ENCODE assay signal across 25 cellular contexts in genomic region chr16:31400191-31400590, GRCh38. TPM values are rescaled to one million over a fixed set of nuclear protein-coding genes. Genes with fewer than 3 reads are reported as not detected.
DNase-seq lines count a peak whose midpoint lies in the region; ATAC-seq and TF ChIP-seq lines count a peak whose summit lies in the region.
"Had no signal": no experiment of that assay in that cellular context is flagged by ENCODE, and none has a peak within 500 bp of the region (broad histone marks: within the 10 kb centered on the region; RNA-seq: fewer than 3 reads in every experiment).

No MANE protein-coding gene starts in this region.

- H3K36me3 ChIP-seq in right atrium auricular region: no peaks in the 10 kb centered on the region
- H3K36me3 ChIP-seq: cardiac muscle cell, ovary, sigmoid colon had no signal

- peak overlapping the region; percentile 21 for H3K4me3 Mint-ChIP-seq in activated CD8-positive, alpha-beta memory T cell treated with anti-CD3 and anti-CD28 coated beads, Interleukin-2, amount 10 ng/mL, durations not matched to agents 7 days and 5 days
- peak overlapping the region; percentile 16 for H3K4me3 Mint-ChIP-seq in activated CD8-positive, alpha-beta T cell treated with anti-CD3 and anti-CD28 coated beads, Interleukin-2, amount 10 ng/mL, durations not matched to agents 7 days and 5 days
- no peak overlapping the region for H3K4me3 Mint-ChIP-seq in stimulated activated naive B cell treated with anti-CD40 and anti-IgM and Interleukin-4, amounts not matched to agents 10 μg/mL and 1 μg/mL and 100 μg/mL, for 72 hours
- H3K4me3 Mint-ChIP-seq: CD4-positive, alpha-beta T cell; WTC11 had no signal

- CTCF ChIA-PET in activated CD8-positive, alpha-beta memory T cell treated with anti-CD3 and anti-CD28 coated beads, Interleukin-2, amount 10 ng/mL, durations not matched to agents 7 days and 5 days (lab: Charles Lee): interaction anchor here (1.0 kb wide), 2 partner anchors 9 to 244 kb away, joined by 3 read pairs; no protein-coding TSS in a partner anchor
- CTCF ChIA-PET in activated CD8-positive, alpha-beta T cell treated with anti-CD3 and anti-CD28 coated beads, Interleukin-2, amount 10 ng/mL, durations not matched to agents 7 days and 5 days (lab: Charles Lee): interaction anchor here (1.3 kb wide), 1 partner anchor 18 kb away, joined by 3 read pairs; no protein-coding TSS in a partner anchor

- no peak overlapping the region for H3K27ac ChIP-seq in right atrium auricular region
- H3K27ac ChIP-seq: cardiac muscle cell, epithelial cell of prostate, foreskin keratinocyte, ovary, sigmoid colon had no signal

- H3K4me1 Mint-ChIP-seq in activated CD8-positive, alpha-beta memory T cell treated with anti-CD3 and anti-CD28 coated beads, Interleukin-2, amount 10 ng/mL, durations not matched to agents 7 days and 5 days: peaks cover 55% of the 10 kb centered on the region
- H3K4me1 Mint-ChIP-seq in activated CD8-positive, alpha-beta T cell treated with anti-CD3 and anti-CD28 coated beads, Interleukin-2, amount 10 ng/mL, durations not matched to agents 7 days and 5 days (ENCODE audit: low read depth): peaks cover 79% of the 10 kb centered on the region
- peaks cover 7 to 12% of the 10 kb centered on the region in 2 donors for H3K4me1 Mint-ChIP-seq in stimulated activated naive B cell treated with anti-CD40 and anti-IgM and Interleukin-4, amounts not matched to agents 10 μg/mL and 1 μg/mL and 100 μg/mL, for 72 hours
- H3K4me1 Mint-ChIP-seq: WTC11 had no signal

- no peaks in the 10 kb centered on the region for H3K27me3 ChIP-seq in right atrium auricular region
- H3K27me3 ChIP-seq: cardiac muscle cell, foreskin keratinocyte, ovary, sigmoid colon had no signal

- peaks cover 13% of the 10 kb centered on the region for H3K9me3 Mint-ChIP-seq in activated CD8-positive, alpha-beta memory T cell treated with anti-CD3 and anti-CD28 coated beads, Interleukin-2, amount 10 ng/mL, durations not matched to agents 7 days and 5 days (ENCODE audit: low read depth)
- peaks cover 12% of the 10 kb centered on the region for H3K9me3 Mint-ChIP-seq in activated CD8-positive, alpha-beta T cell treated with anti-CD3 and anti-CD28 coated beads, Interleukin-2, amount 10 ng/mL, durations not matched to agents 7 days and 5 days (ENCODE audit: insufficient read depth)
- peaks cover 9 to 11% of the 10 kb centered on the region in 2 donors for H3K9me3 Mint-ChIP-seq in stimulated activated naive B cell treated with anti-CD40 and anti-IgM and Interleukin-4, amounts not matched to agents 10 μg/mL and 1 μg/mL and 100 μg/mL, for 72 hours

- H3K27me3 Mint-ChIP-seq in activated CD8-positive, alpha-beta memory T cell treated with anti-CD3 and anti-CD28 coated beads, Interleukin-2, amount 10 ng/mL, durations not matched to agents 7 days and 5 days: no peaks in the 10 kb centered on the region
- no peaks in the 10 kb centered on the region for H3K27me3 Mint-ChIP-seq in activated CD8-positive, alpha-beta T cell treated with anti-CD3 and anti-CD28 coated beads, Interleukin-2, amount 10 ng/mL, durations not matched to agents 7 days and 5 days (ENCODE audit: low read depth)
- H3K27me3 Mint-ChIP-seq in stimulated activated naive B cell treated with anti-CD40 and anti-IgM and Interleukin-4, amounts not matched to agents 10 μg/mL and 1 μg/mL and 100 μg/mL, for 72 hours: peaks cover 5 to 17% of the 10 kb centered on the region in 2 donors
- H3K27me3 Mint-ChIP-seq: CD4-positive, alpha-beta T cell had no signal

- POLR2A ChIA-PET in activated CD8-positive, alpha-beta T cell treated with anti-CD3 and anti-CD28 coated beads, Interleukin-2, amount 10 ng/mL, durations not matched to agents 7 days and 5 days (lab: Charles Lee): interaction anchor here (0.6 kb wide), 1 partner anchor 161 kb away, joined by 3 read pairs; no protein-coding TSS in a partner anchor

- peak; percentile 71 for ATAC-seq in activated CD8-positive, alpha-beta memory T cell treated with anti-CD3 and anti-CD28 coated beads, Interleukin-2, amount 10 ng/mL, durations not matched to agents 7 days and 5 days
- ATAC-seq in activated CD8-positive, alpha-beta T cell treated with anti-CD3 and anti-CD28 coated beads, Interleukin-2, amount 10 ng/mL, durations not matched to agents 7 days and 5 days: peak; percentile 59
- peak; percentile 50 to 52 for ATAC-seq in stimulated activated naive B cell treated with anti-CD40 and anti-IgM and Interleukin-4, amounts not matched to agents 10 μg/mL and 1 μg/mL and 100 μg/mL, for 72 hours (replicated peaks)
- ATAC-seq in HG03565 (IDR thresholded peaks at IDR 0.05; ENCODE audit: unreplicated experiment): no peak
- ATAC-seq: foreskin keratinocyte, K562, WTC11 had no signal

- peak; percentile 82 for DNase-seq in activated CD8-positive, alpha-beta memory T cell treated with anti-CD3 and anti-CD28 coated beads, Interleukin-2, amount 10 ng/mL, durations not matched to agents 7 days and 5 days
- DNase-seq in activated CD8-positive, alpha-beta memory T cell treated with anti-CD3 and anti-CD28 coated beads, Interleukin-2, amount 50 U/mL, for 48 hours: no peak
- DNase-seq in KG1 (lab: John Stamatoyannopoulos, UW) (peak; percentile 55), right atrium auricular region (ENCODE audit: low spot score) (no peak), OCI-M2 (lab: John Stamatoyannopoulos, UW; ENCODE audit: unreplicated experiment) (no peak)
- peak; percentile 75 for DNase-seq in activated CD8-positive, alpha-beta T cell treated with anti-CD3 and anti-CD28 coated beads, Interleukin-2, amount 10 ng/mL, durations not matched to agents 7 days and 5 days
- DNase-seq in stimulated activated naive B cell treated with anti-CD40 and anti-IgM and Interleukin-4, amounts not matched to agents 10 μg/mL and 1 μg/mL and 100 μg/mL, for 72 hours: no peak
- DNase-seq: activated effector memory CD4-positive, alpha-beta T cell treated with Interleukin-2 at 50 U/mL for 16 hours; CD4-positive, alpha-beta T cell; foreskin keratinocyte; HCEC 1CT; hypothalamus; NCI-H1105; NCI-H524; ovary; sigmoid colon had no signal

- H3K9me3 ChIP-seq in right atrium auricular region: no peaks in the 10 kb centered on the region
- H3K9me3 ChIP-seq: ovary had no signal

- no peaks in the 10 kb centered on the region for H3K4me1 ChIP-seq in right atrium auricular region
- H3K4me1 ChIP-seq: foreskin keratinocyte, sigmoid colon had no signal

- peak overlapping the region; percentile 86 for H3K27ac Mint-ChIP-seq in activated CD8-positive, alpha-beta memory T cell treated with anti-CD3 and anti-CD28 coated beads, Interleukin-2, amount 10 ng/mL, durations not matched to agents 7 days and 5 days
- H3K27ac Mint-ChIP-seq in activated CD8-positive, alpha-beta T cell treated with anti-CD3 and anti-CD28 coated beads, Interleukin-2, amount 10 ng/mL, durations not matched to agents 7 days and 5 days: peak overlapping the region; percentile 86
- H3K27ac Mint-ChIP-seq in stimulated activated naive B cell treated with anti-CD40 and anti-IgM and Interleukin-4, amounts not matched to agents 10 μg/mL and 1 μg/mL and 100 μg/mL, for 72 hours: peak overlapping the region; percentile 11
- H3K27ac Mint-ChIP-seq: CD4-positive, alpha-beta T cell; WTC11 had no signal

- H3K4me3 ChIP-seq in right atrium auricular region: no peak overlapping the region
- H3K4me3 ChIP-seq: cardiac muscle cell, K562, ovary, sigmoid colon had no signal

- no peak for TF ChIP-seq CTCF in right atrium auricular region (IDR thresholded peaks at IDR 0.05)

- peaks cover 21% of the 10 kb centered on the region for H3K36me3 Mint-ChIP-seq in activated CD8-positive, alpha-beta memory T cell treated with anti-CD3 and anti-CD28 coated beads, Interleukin-2, amount 10 ng/mL, durations not matched to agents 7 days and 5 days
- peaks cover 25% of the 10 kb centered on the region for H3K36me3 Mint-ChIP-seq in activated CD8-positive, alpha-beta T cell treated with anti-CD3 and anti-CD28 coated beads, Interleukin-2, amount 10 ng/mL, durations not matched to agents 7 days and 5 days (ENCODE audit: low read depth)
- peaks cover 5 to 11% of the 10 kb centered on the region in 2 donors for H3K36me3 Mint-ChIP-seq in stimulated activated naive B cell treated with anti-CD40 and anti-IgM and Interleukin-4, amounts not matched to agents 10 μg/mL and 1 μg/mL and 100 μg/mL, for 72 hours
- H3K36me3 Mint-ChIP-seq: WTC11 had no signal

RNA-seq across cellular contexts. Expression of gene ITGAD, which starts 7.1 kb away (rescaled TPM):
- total RNA-seq in activated CD8-positive, alpha-beta memory T cell treated with anti-CD3 and anti-CD28 coated beads, Interleukin-2, amount 10 ng/mL, durations not matched to agents 7 days and 5 days: under 1 TPM; 0.09 to 0.23 TPM
- total RNA-seq in activated CD8-positive, alpha-beta T cell treated with anti-CD3 and anti-CD28 coated beads, Interleukin-2, amount 10 ng/mL, durations not matched to agents 7 days and 5 days: under 1 TPM; 0.13 to 0.68 TPM
- not detected for total RNA-seq in right atrium auricular region
- total RNA-seq: cardiac muscle cell; CD4-positive, alpha-beta T cell; dermis microvascular lymphatic vessel endothelial cell; foreskin keratinocyte; K562; lung microvascular endothelial cell; myocyte; sigmoid colon; WTC11 had no signal

RNA-seq across cellular contexts. Expression of gene COX6A2, which starts 28.0 kb away (rescaled TPM):
- not detected for total RNA-seq in activated CD8-positive, alpha-beta memory T cell treated with anti-CD3 and anti-CD28 coated beads, Interleukin-2, amount 10 ng/mL, durations not matched to agents 7 days and 5 days
- total RNA-seq in activated CD8-positive, alpha-beta T cell treated with anti-CD3 and anti-CD28 coated beads, Interleukin-2, amount 10 ng/mL, durations not matched to agents 7 days and 5 days: not detected
- 100 to 1,000 TPM; 515 to 564 TPM for total RNA-seq in right atrium auricular region
- total RNA-seq: CD4-positive, alpha-beta T cell; dermis microvascular lymphatic vessel endothelial cell; foreskin keratinocyte; K562; lung microvascular endothelial cell; ovary; sigmoid colon; urinary bladder; WTC11 had no signal

RNA-seq across cellular contexts. Expression of gene ZNF843, which starts 42.4 kb away (rescaled TPM):
- total RNA-seq in activated CD8-positive, alpha-beta memory T cell treated with anti-CD3 and anti-CD28 coated beads, Interleukin-2, amount 10 ng/mL, durations not matched to agents 7 days and 5 days: under 1 TPM; 0.16 to 0.29 TPM
- under 1 TPM; 0.21 to 0.32 TPM for total RNA-seq in activated CD8-positive, alpha-beta T cell treated with anti-CD3 and anti-CD28 coated beads, Interleukin-2, amount 10 ng/mL, durations not matched to agents 7 days and 5 days
- total RNA-seq in right atrium auricular region: 1 to 10 TPM; 3.4 to 4.6 TPM
- total RNA-seq: K562 had no signal

RNA-seq across cellular contexts. Expression of gene ITGAX, which starts 45.2 kb away (rescaled TPM):
- 10 to 100 TPM; 56.8 to 62.0 TPM for total RNA-seq in activated CD8-positive, alpha-beta memory T cell treated with anti-CD3 and anti-CD28 coated beads, Interleukin-2, amount 10 ng/mL, durations not matched to agents 7 days and 5 days
- 10 to 100 TPM; 22.7 to 25.0 TPM for total RNA-seq in activated CD8-positive, alpha-beta T cell treated with anti-CD3 and anti-CD28 coated beads, Interleukin-2, amount 10 ng/mL, durations not matched to agents 7 days and 5 days
- 1 to 10 TPM in 1 of 2 donors, under 1 TPM in 1; 0.78 to 2.6 TPM for total RNA-seq in right atrium auricular region
- total RNA-seq: foreskin keratinocyte had no signal

RNA-seq across cellular contexts. Expression of gene ARMC5, which starts 59.1 kb away (rescaled TPM):
- total RNA-seq in activated CD8-positive, alpha-beta memory T cell treated with anti-CD3 and anti-CD28 coated beads, Interleukin-2, amount 10 ng/mL, durations not matched to agents 7 days and 5 days: 10 to 100 TPM; 19.2 to 22.2 TPM
- 10 to 100 TPM; 18.9 to 19.1 TPM for total RNA-seq in activated CD8-positive, alpha-beta T cell treated with anti-CD3 and anti-CD28 coated beads, Interleukin-2, amount 10 ng/mL, durations not matched to agents 7 days and 5 days
- 1 to 10 TPM; 7.4 to 9.0 TPM for total RNA-seq in right atrium auricular region

Comparison
In these comparisons a context has a peak if more than half of its experiments do, and no peak if none do; other contexts are left out.
1. DNase-seq: peak in activated CD8-positive, alpha-beta memory T cell treated with anti-CD3 and anti-CD28 coated beads, Interleukin-2, amount 10 ng/mL, durations not matched to agents 7 days and 5 days (single experiment), KG1 (single experiment) and activated CD8-positive, alpha-beta T cell treated with anti-CD3 and anti-CD28 coated beads, Interleukin-2, amount 10 ng/mL, durations not matched to agents 7 days and 5 days (single experiment); none in activated CD8-positive, alpha-beta memory T cell treated with anti-CD3 and anti-CD28 coated beads, Interleukin-2, amount 50 U/mL, for 48 hours (single experiment), stimulated activated naive B cell treated with anti-CD40 and anti-IgM and Interleukin-4, amounts not matched to agents 10 μg/mL and 1 μg/mL and 100 μg/mL, for 72 hours (single experiment), right atrium auricular region (single experiment) and OCI-M2 (single experiment).
2. H3K27ac Mint-ChIP-seq: peak in every context shown above with its lines; median percentile 86 in activated CD8-positive, alpha-beta memory T cell treated with anti-CD3 and anti-CD28 coated beads, Interleukin-2, amount 10 ng/mL, durations not matched to agents 7 days and 5 days; 86 in activated CD8-positive, alpha-beta T cell treated with anti-CD3 and anti-CD28 coated beads, Interleukin-2, amount 10 ng/mL, durations not matched to agents 7 days and 5 days; 11 in stimulated activated naive B cell treated with anti-CD40 and anti-IgM and Interleukin-4, amounts not matched to agents 10 μg/mL and 1 μg/mL and 100 μg/mL, for 72 hours.
3. H3K4me3 Mint-ChIP-seq: peak in activated CD8-positive, alpha-beta memory T cell treated with anti-CD3 and anti-CD28 coated beads, Interleukin-2, amount 10 ng/mL, durations not matched to agents 7 days and 5 days (single experiment) and activated CD8-positive, alpha-beta T cell treated with anti-CD3 and anti-CD28 coated beads, Interleukin-2, amount 10 ng/mL, durations not matched to agents 7 days and 5 days (single experiment); none in stimulated activated naive B cell treated with anti-CD40 and anti-IgM and Interleukin-4, amounts not matched to agents 10 μg/mL and 1 μg/mL and 100 μg/mL, for 72 hours (0 of 2).
4. RNA of gene COX6A2, which starts 28.0 kb away (total RNA-seq): 515 to 564 TPM in right atrium auricular region; not detected in activated CD8-positive, alpha-beta memory T cell treated with anti-CD3 and anti-CD28 coated beads, Interleukin-2, amount 10 ng/mL, durations not matched to agents 7 days and 5 days and not detected in activated CD8-positive, alpha-beta T cell treated with anti-CD3 and anti-CD28 coated beads, Interleukin-2, amount 10 ng/mL, durations not matched to agents 7 days and 5 days; every median in the first group is over 100 times any median in the second.